1 cellular context compared by ENCODE assay signal in genomic region chr7:44386139-44386913, GRCh38.
TF ChIP-seq lines count a peak whose summit lies in the region.

No MANE protein-coding gene starts in this region.

TF ChIP-seq in IMR-90, 13 proteins besides CTCF, POLR2A, EP300 and RAD21:
- TF ChIP-seq RFX5 (IDR thresholded peaks at IDR 0.05; ENCODE audit: low read depth, low read length): no peak
- no peak for TF ChIP-seq CHD1 (IDR thresholded peaks at IDR 0.05; ENCODE audit: low read depth, low read length)
- TF ChIP-seq RCOR1 (IDR thresholded peaks at IDR 0.05; ENCODE audit: insufficient replicate concordance, low read length): no peak
- TF ChIP-seq NFE2L2 (IDR thresholded peaks at IDR 0.05; ENCODE audit: low read depth, low read length): no peak
- no peak for TF ChIP-seq BHLHE40 (IDR thresholded peaks at IDR 0.05; ENCODE audit: low read depth, low read length)
